ENCODE assay signal across 8 cellular contexts in the genomic region with DNA sequence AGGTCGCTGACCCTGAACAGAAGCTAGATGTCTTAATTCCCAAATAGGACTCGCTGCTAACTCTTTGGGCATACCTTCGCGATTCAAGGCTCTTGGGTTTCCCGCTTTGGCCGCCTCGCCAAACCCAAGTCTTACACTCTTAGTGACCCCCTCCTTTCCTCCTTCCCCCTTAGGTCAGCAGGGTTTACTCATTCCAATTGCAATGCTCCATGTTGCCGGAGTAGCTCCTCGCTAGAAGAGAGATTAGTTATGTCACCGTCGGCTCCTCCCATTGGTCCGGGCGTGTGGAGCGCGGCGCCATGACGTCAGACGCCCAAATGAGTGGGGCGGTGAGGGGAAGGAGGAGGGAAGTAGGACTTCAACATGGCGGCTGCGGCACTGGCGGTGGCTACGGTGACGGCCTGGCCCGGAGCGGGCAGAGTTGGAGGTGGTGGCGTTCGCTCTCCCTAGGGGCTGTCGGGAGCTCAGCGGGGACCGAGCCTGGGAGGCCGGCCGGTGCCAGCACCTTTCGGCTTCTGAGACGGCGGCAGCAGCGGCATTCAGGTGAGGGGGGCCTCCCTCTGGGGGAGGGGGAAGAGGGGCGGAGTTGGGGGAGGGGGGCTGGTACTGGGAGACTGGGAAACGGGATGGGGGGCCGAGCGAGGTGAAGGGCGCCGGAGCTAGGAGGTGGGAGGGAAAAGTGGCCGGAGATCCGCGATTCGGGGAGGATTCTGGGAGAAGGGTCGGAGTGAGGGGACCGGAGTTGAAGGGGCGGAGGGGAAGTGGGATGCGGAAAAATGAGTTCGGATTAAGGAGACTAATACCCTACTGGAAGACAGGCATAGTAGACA. TPM values are rescaled to one million over a fixed set of nuclear protein-coding genes. Genes with fewer than 3 reads are reported as not detected.
DNase-seq lines count a peak whose midpoint lies in the region; TF ChIP-seq lines count a peak whose summit lies in the region.

A gene (plus strand): TSS at position 346 of the 830 bp plus-strand sequence. CDS start 41,872 bp downstream, outside the sequence.

- H4K20me1 ChIP-seq in MM.1S (ENCODE audit: insufficient read depth, low read length) = no peaks in the 10 kb centered on the region

- DNase-seq in HAP-1 (ENCODE audit: low spot score in 2 of 2) (peak; percentile 98), MM.1S (peak; percentile 96), SIG-M5 treated with dmso at 0.1 percent for 504 hours (lab: John Stamatoyannopoulos, UW; ENCODE audit: unreplicated experiment) (peak; percentile 97), activated gamma-delta T cell treated with Interleukin-2 at 50 U/mL for 16 hours (peak; percentile 90), foreskin fibroblast (peak; percentile 97 to 99), neural crest cell (ENCODE audit: low read depth, low spot score) (peak; percentile 94)

- H2AFZ ChIP-seq in MM.1S (ENCODE audit: low read length) = peak within 1 kb of the TSS; percentile 93

- H3K27me3 Mint-ChIP-seq in neural crest cell (ENCODE audit: low read depth) = no peaks in the 10 kb centered on the region

- H3K9ac ChIP-seq in ES-I3 (ENCODE audit: low read depth, low read length) (peak within 1 kb of the TSS; percentile 97), MM.1S (ENCODE audit: low read length) (peak within 1 kb of the TSS; percentile 71), stomach smooth muscle (ENCODE audit: low read length in 2 of 2) (peak within 1 kb of the TSS; percentile 95 to 98)

- H3K9me3 ChIP-seq in ES-I3 (ENCODE audit: control insufficient read depth, insufficient read depth, low read length) = no peaks in the 10 kb centered on the region
- H3K9me3 ChIP-seq in HAP-1 = no peaks in the 10 kb centered on the region
- H3K9me3 ChIP-seq in MM.1S (replicated peaks; ENCODE audit: insufficient read depth, low read length) = no peaks in the 10 kb centered on the region
- H3K9me3 ChIP-seq in stomach smooth muscle (ENCODE audit: control insufficient read depth in 2 of 2, low read length in 2 of 2) = no peaks in the 10 kb centered on the region

- peaks cover 22% of the 10 kb centered on the region for H3K4me1 Mint-ChIP-seq in neural crest cell

- peak within 1 kb of the TSS; percentile 97 for H3K27ac Mint-ChIP-seq in neural crest cell (ENCODE audit: unreplicated experiment)

- no peaks in the 10 kb centered on the region for H3K9me2 ChIP-seq in MM.1S (replicated peaks; ENCODE audit: insufficient read depth, low read length)

- in situ Hi-C loops in HAP-1 (cut with MboI; ENCODE audit: low sequenced_read_pairs) = no loop called here

- H3K36me3 ChIP-seq in ES-I3 (ENCODE audit: insufficient read depth, low read length) (no peaks in the 10 kb centered on the region), HAP-1 (replicated peaks) (peaks cover 3% of the 10 kb centered on the region), MM.1S (replicated peaks; ENCODE audit: insufficient read depth, low read length) (no peaks in the 10 kb centered on the region), stomach smooth muscle (ENCODE audit: control insufficient read depth in 2 of 2, insufficient read depth in 2 of 2, low read length in 2 of 2) (no peaks in the 10 kb centered on the region)

- H3K36me3 Mint-ChIP-seq in neural crest cell (ENCODE audit: low read depth) = peaks cover 12% of the 10 kb centered on the region

- peaks cover 2% of the 10 kb centered on the region for H3K9me3 Mint-ChIP-seq in neural crest cell

- H3K4me1 ChIP-seq in ES-I3 (ENCODE audit: insufficient read depth, low read length) = no peaks in the 10 kb centered on the region
- peaks cover 3% of the 10 kb centered on the region; the same call in 1 of the 2 replicates for H3K4me1 ChIP-seq in HAP-1
- 0 out of 2 replicates have a peak, but pooled peaks cover 3% of the 10 kb centered on the region for H3K4me1 ChIP-seq in MM.1S (ENCODE audit: low read length)
- H3K4me1 ChIP-seq in stomach smooth muscle (ENCODE audit: control insufficient read depth, insufficient read depth, low read length) = peaks cover 11% of the 10 kb centered on the region

- peak within 1 kb of the TSS; percentile 35; the same call in 1 of the 2 replicates for H3K27ac ChIP-seq in MM.1S (ENCODE audit: low read length)
- H3K27ac ChIP-seq in stomach smooth muscle (ENCODE audit: low read length) = peak within 1 kb of the TSS; percentile 88

- TF ChIP-seq CTCF in MM.1S (IDR thresholded peaks at IDR 0.05; ENCODE audit: low read length) (no peak), foreskin fibroblast (IDR thresholded peaks at IDR 0.05; ENCODE audit: low read depth, low read length) (no peak), neural crest cell (conservative IDR thresholded peaks at IDR 0.05) (no peak)

- peak within 1 kb of the TSS; percentile 97 for H3K4me3 Mint-ChIP-seq in neural crest cell

- peak within 1 kb of the TSS; percentile 77 for H3K4me2 ChIP-seq in MM.1S (ENCODE audit: low read depth, low read length)

- peaks cover 58% of the 10 kb centered on the region for H3K79me2 ChIP-seq in MM.1S (ENCODE audit: low read length)

- H3K4me3 ChIP-seq in HAP-1 (peak within 1 kb of the TSS; percentile 79), MM.1S (ENCODE audit: low read length) (peak within 1 kb of the TSS; percentile 76), foreskin fibroblast (ENCODE audit: low read depth in 1 of 2, low read length in 2 of 2) (peak within 1 kb of the TSS; percentile 78 to 99), stomach smooth muscle (ENCODE audit: low read length in 2 of 2) (peak within 1 kb of the TSS; percentile 90 to 94)

- H3K27me3 ChIP-seq in HAP-1 (ENCODE audit: low read depth) (no peaks in the 10 kb centered on the region), MM.1S (replicated peaks; ENCODE audit: insufficient read depth, low read length) (no peaks in the 10 kb centered on the region), stomach smooth muscle (ENCODE audit: control insufficient read depth in 1 of 2, insufficient read depth in 2 of 2, low read length in 2 of 2) (no peaks in the 10 kb centered on the region)

- no peaks in the 10 kb centered on the region for H3F3A ChIP-seq in MM.1S (ENCODE audit: insufficient read depth, low read length)

RNA-seq across cellular contexts. Expression of the gene that starts here (rescaled TPM):
- 35.6 and 35.8 TPM in 2 replicates for total RNA-seq in neural crest cell

Comparison
In these comparisons a context has a peak if more than half of its experiments do, and no peak if none do; other contexts are left out.
1. Peak in every context shown above with its lines: DNase-seq, H3K4me3 ChIP-seq and H3K27ac ChIP-seq.